9 cellular contexts compared by ENCODE assay signal in genomic region chr5:73626814-73627313, GRCh38. TPM values are rescaled to one million over a fixed set of nuclear protein-coding genes. Genes with fewer than 3 reads are reported as not detected.
DNase-seq lines count a peak whose midpoint lies in the region; ATAC-seq, FAIRE-seq and TF ChIP-seq lines count a peak whose summit lies in the region.
"Had no signal": no experiment of that assay in that cellular context is flagged by ENCODE, and none has a peak within 500 bp of the region (broad histone marks: within the 10 kb centered on the region; RNA-seq: fewer than 3 reads in every experiment).

No MANE protein-coding gene starts in this region.

- intact Hi-C loops in activated CD4-positive, alpha-beta T cell treated with anti-CD3 and anti-CD28 coated beads, Interleukin-2, amount 10 ng/mL, durations not matched to agents 24 days and 14 days (cut with micrococcal nuclease), result no loop called here
- intact Hi-C loops in HepG2 (cut with micrococcal nuclease; ENCODE audit: unreplicated experiment), result loop anchor here (1.0 to 5.0 kb wide), 4 partner anchors 35 to 65 kb away; no protein-coding TSS in a partner anchor

- no peaks in the 10 kb centered on the region for H3K4me1 Mint-ChIP-seq in activated CD4-positive, alpha-beta T cell treated with anti-CD3 and anti-CD28 coated beads, Interleukin-2, amount 10 ng/mL, durations not matched to agents 24 days and 14 days
- peaks cover 22% of the 10 kb centered on the region for H3K4me1 Mint-ChIP-seq in brain

- TF ChIP-seq RAD21 in HepG2 (CRISPR knock-in tag; IDR thresholded peaks at IDR 0.05), result no peak

- WGBS in HepG2 (ENCODE audit: low lambda C conversion rate), result 0% methylated on average over 12 of the region's 14 CpGs
- 70% methylated on average over 13 of the region's 14 CpGs for WGBS in suprapubic skin

- ATAC-seq in HepG2, result no peak; the same call in 2 of the 3 replicates
- no peak for ATAC-seq in GM21360 (IDR thresholded peaks at IDR 0.05; ENCODE audit: unreplicated experiment)

- no peak for FAIRE-seq in HepG2 (lab: Jason Lieb, UNC)
- FAIRE-seq: small intestine had no signal

- H3K36me3 ChIP-seq in HepG2 (replicated peaks in 1 of 2; ENCODE audit: control insufficient read depth in 1 of 2, insufficient read depth in 2 of 2, low read length in 2 of 2) (no peaks in the 10 kb centered on the region), suprapubic skin (no peaks in the 10 kb centered on the region)

- H3K27ac ChIP-seq in HepG2 (ENCODE audit: extremely low read length, insufficient read depth, low read length) (peak overlapping the region; percentile 81), suprapubic skin (peak overlapping the region; percentile 90)

- H3K4me3 ChIP-seq in HepG2 (replicated peaks in 1 of 3; ENCODE audit: insufficient read depth in 1 of 3, low read depth in 2 of 3, low read length in 3 of 3) (peak overlapping the region; percentile 79 to 90 (median 80)), suprapubic skin (peak overlapping the region; percentile 72)

- no peaks in the 10 kb centered on the region for H3K9me3 Mint-ChIP-seq in activated CD4-positive, alpha-beta T cell treated with anti-CD3 and anti-CD28 coated beads, Interleukin-2, amount 10 ng/mL, durations not matched to agents 24 days and 14 days
- H3K9me3 Mint-ChIP-seq in brain, result peaks cover 0 to 7% (median 0%) of the 10 kb centered on the region in 5 experiments

- H3K9ac ChIP-seq in HepG2 (ENCODE audit: insufficient read depth, low read depth, low read length), result peak overlapping the region; percentile 82

- BruUV-seq in HepG2 (replicated peaks; lab: Mats Ljungman, UMichigan), result TSS peak; percentile 40

- TF ChIP-seq CTCF in brain (conservative IDR thresholded peaks at IDR 0.05), result no peak
- TF ChIP-seq CTCF in HepG2 (CRISPR knock-in tag; IDR thresholded peaks at IDR 0.05), result no peak
- no peak for TF ChIP-seq CTCF in suprapubic skin (IDR thresholded peaks at IDR 0.05)

- POLR2A ChIA-PET in HepG2 (lab: Yijun Ruan, JAX), result interaction anchor here (0.9 to 4.3 kb wide), 12 partner anchors 9 to 144 kb away, joined by 3 to 30 read pairs (median 5); no protein-coding TSS in a partner anchor

- TF ChIP-seq EP300 in HepG2 (IDR thresholded peaks at IDR 0.05; ENCODE audit: low read depth in 2 of 2, low read length in 2 of 2) (no peak), HepG2 (CRISPR knock-in tag; IDR thresholded peaks at IDR 0.05; ENCODE audit: borderline replicate concordance) (no peak), suprapubic skin (IDR thresholded peaks at IDR 0.05) (no peak)

- no peak for TF ChIP-seq POLR2A in HepG2 (IDR thresholded peaks at IDR 0.05; ENCODE audit: insufficient read depth in 1 of 2, low read depth in 2 of 2, low read length in 2 of 2)
- TF ChIP-seq POLR2A in suprapubic skin (IDR thresholded peaks at IDR 0.05), result no peak

- H3K4me1 ChIP-seq in HepG2 (ENCODE audit: insufficient read depth, low read length) (peaks cover 84% of the 10 kb centered on the region), suprapubic skin (peaks cover 17% of the 10 kb centered on the region)

- CTCF ChIA-PET in HepG2 (lab: Yijun Ruan, JAX; ENCODE audit: low intra/inter-chr PET ratio, low total read pairs), result no interaction called here

- H3K9me3 ChIP-seq in HepG2 (ENCODE audit: low read length) (no peaks in the 10 kb centered on the region), suprapubic skin (no peaks in the 10 kb centered on the region)

- no peak overlapping the region for H2AFZ ChIP-seq in HepG2 (ENCODE audit: low read length)

- peaks cover 54% of the 10 kb centered on the region for H3K79me2 ChIP-seq in HepG2 (ENCODE audit: insufficient read depth, low read length)

- in situ Hi-C loops in HepG2 (cut with HindIII; ENCODE audit: extremely low pct_ligation_motif_present, low pct_unique_long_range_greater_than_20kb), result no loop called here

- H4K20me1 ChIP-seq in HepG2 (ENCODE audit: insufficient read depth, low read length), result peaks cover 4% of the 10 kb centered on the region

- peak overlapping the region; percentile 30 for H3K4me3 Mint-ChIP-seq in activated CD4-positive, alpha-beta T cell treated with anti-CD3 and anti-CD28 coated beads, Interleukin-2, amount 10 ng/mL, durations not matched to agents 24 days and 14 days
- H3K4me3 Mint-ChIP-seq in brain, result peak overlapping the region; percentile 71 to 82 (median 76)

- no peak overlapping the region for H3K27ac Mint-ChIP-seq in activated CD4-positive, alpha-beta T cell treated with anti-CD3 and anti-CD28 coated beads, Interleukin-2, amount 10 ng/mL, durations not matched to agents 24 days and 14 days
- no peak overlapping the region for H3K27ac Mint-ChIP-seq in brain

- peak overlapping the region; percentile 95 for H3K4me2 ChIP-seq in HepG2 (ENCODE audit: low read depth, low read length)

- H3K27me3 ChIP-seq in HepG2 (ENCODE audit: control insufficient read depth in 1 of 2, insufficient read depth in 2 of 2, low read length in 2 of 2) (no peaks in the 10 kb centered on the region; a peak in 1 of 5 replicates), suprapubic skin (no peaks in the 10 kb centered on the region)

- H3K36me3 Mint-ChIP-seq in activated CD4-positive, alpha-beta T cell treated with anti-CD3 and anti-CD28 coated beads, Interleukin-2, amount 10 ng/mL, durations not matched to agents 24 days and 14 days (ENCODE audit: low read depth), result no peaks in the 10 kb centered on the region
- H3K36me3 Mint-ChIP-seq in brain, result no peaks in the 10 kb centered on the region

- no peak for DNase-seq in activated CD4-positive, alpha-beta T cell treated with anti-CD3 and anti-CD28 coated beads, Interleukin-2, amount 10 ng/mL, durations not matched to agents 24 days and 14 days
- no peak for DNase-seq in activated CD4-positive, alpha-beta T cell treated with anti-CD3 and anti-CD28 coated beads, Interleukin-2, amount 50 U/mL, for 1 hour
- no peak for DNase-seq in HepG2 (ENCODE audit: low spot score)
- DNase-seq in suprapubic skin (ENCODE audit: low spot score in 2 of 2), result no peak
- DNase-seq in stimulated activated CD4-positive, alpha-beta T cell treated with anti-CD3 and anti-CD28 coated beads, Interleukin-2, amount 100 ng/mL, for 24 hours, result no peak
- DNase-seq in NCI-H524 (lab: John Stamatoyannopoulos, UW), result no peak
- DNase-seq: small intestine had no signal

- H3K27me3 Mint-ChIP-seq in activated CD4-positive, alpha-beta T cell treated with anti-CD3 and anti-CD28 coated beads, Interleukin-2, amount 10 ng/mL, durations not matched to agents 24 days and 14 days, result peaks cover 59% of the 10 kb centered on the region
- H3K27me3 Mint-ChIP-seq in brain, result peaks cover 42% of the 10 kb centered on the region

TF ChIP-seq in HepG2, 621 proteins besides CTCF, POLR2A, EP300 and RAD21 (continues in another document):
- no peak for TF ChIP-seq TAF1 (CRISPR knock-in tag; IDR thresholded peaks at IDR 0.05)
- TF ChIP-seq NONO (IDR thresholded peaks at IDR 0.05), result no peak
- no peak for TF ChIP-seq NONO (CRISPR knock-in tag; conservative IDR thresholded peaks at IDR 0.05)
- TF ChIP-seq ZNF282 (IDR thresholded peaks at IDR 0.05; ENCODE audit: partially characterized antibody), result no peak
- no peak for TF ChIP-seq ZC3H4 (CRISPR knock-in tag; IDR thresholded peaks at IDR 0.05; ENCODE audit: borderline replicate concordance)

RNA-seq across cellular contexts. Expression of gene ARHGEF28, which starts 0.9 kb away (rescaled TPM):
- total RNA-seq in activated CD4-positive, alpha-beta T cell treated with anti-CD3 and anti-CD28 coated beads, Interleukin-2, amount 10 ng/mL, durations not matched to agents 24 days and 14 days, result 0.14 TPM in 1 of 2 replicates, not detected in the other
- polyA plus RNA-seq in brain (ENCODE audit: insufficient read depth, low read depth, low replicate concordance), result 5.4 TPM
- total RNA-seq in HepG2 (2016; rRNA removed; fragmentation: Illumina TruSeq; extraction: Trizol), result 34.1 and 36.7 TPM in 2 replicates
- total RNA-seq in HepG2 (2016; cell fraction: cytosol; rRNA removed; fragmentation: Illumina TruSeq; extraction: Trizol; ENCODE audit: low read depth), result 24.5 and 25.4 TPM in 2 replicates
- 31.7 and 34.4 TPM in 2 replicates for total RNA-seq in HepG2 (2016; cell fraction: insoluble cytoplasmic fraction; rRNA removed; fragmentation: Illumina TruSeq; extraction: Trizol)
- total RNA-seq in HepG2 (2016; cell fraction: membrane; rRNA removed; fragmentation: Illumina TruSeq; extraction: Trizol), result 12.5 and 13.4 TPM in 2 replicates
- total RNA-seq in HepG2 (2016; cell fraction: nucleus; rRNA removed; fragmentation: Illumina TruSeq; extraction: Trizol), result 68.4 and 71.0 TPM in 2 replicates
- polyA plus RNA-seq in HepG2 (2011; rRNA removed), result 15.0 and 17.4 TPM in 2 replicates
- polyA plus RNA-seq in HepG2 (2011; cell fraction: cytosol; rRNA removed), result 8.9 and 10.6 TPM in 2 replicates
- polyA plus RNA-seq in HepG2 (2011; cell fraction: nucleus; rRNA removed), result 37.6 and 39.6 TPM in 2 replicates
- 21.7 and 22.1 TPM in 2 replicates for polyA plus RNA-seq in HepG2 (2012)
- polyA plus RNA-seq in HepG2 (2016; cell fraction: cytosol; fragmentation: Illumina TruSeq; extraction: Trizol; ENCODE audit: low read depth), result 1.3 and 1.4 TPM in 2 replicates
- polyA plus RNA-seq in HepG2 (2016; cell fraction: insoluble cytoplasmic fraction; fragmentation: Illumina TruSeq; extraction: Trizol; ENCODE audit: low read depth), result 19.3 and 20.1 TPM in 2 replicates
- 2.5 and 2.8 TPM in 2 replicates for polyA plus RNA-seq in HepG2 (2016; cell fraction: membrane; fragmentation: Illumina TruSeq; extraction: Trizol; ENCODE audit: low read depth)
- polyA plus RNA-seq in HepG2 (2016; cell fraction: nucleus; fragmentation: Illumina TruSeq; extraction: Trizol; ENCODE audit: insufficient read depth, low read depth), result 33.5 and 34.3 TPM in 2 replicates
- 7.5 and 73.0 TPM in 2 replicates for polyA minus RNA-seq in HepG2 (2011; rRNA and poly(A)+ RNA removed; ENCODE audit: low replicate concordance)
- polyA minus RNA-seq in HepG2 (2011; cell fraction: cytosol; rRNA and poly(A)+ RNA removed), result 33.6 and 40.2 TPM in 2 replicates
- 304 and 307 TPM in 2 replicates for polyA minus RNA-seq in HepG2 (2011; cell fraction: nucleus; rRNA and poly(A)+ RNA removed)
- total RNA-seq in suprapubic skin, result 100 to 1,000 TPM in 1 of 4 donors, 10 to 100 TPM in 3; 25.6 to 104 (median 39.1) TPM

Comparison
In these comparisons a context has a peak if more than half of its experiments do, and no peak if none do; other contexts are left out.
1. RNA of gene ARHGEF28, which starts 0.9 kb away (total RNA-seq): 25.6 to 104 TPM in suprapubic skin and 12.5 to 71.0 TPM in HepG2; 0.14 TPM in activated CD4-positive, alpha-beta T cell treated with anti-CD3 and anti-CD28 coated beads, Interleukin-2, amount 10 ng/mL, durations not matched to agents 24 days and 14 days; every median in the first group is over 10 times any median in the second.